Comparison of ENCODE assay signal across 35 cellular contexts in the genomic region with DNA sequence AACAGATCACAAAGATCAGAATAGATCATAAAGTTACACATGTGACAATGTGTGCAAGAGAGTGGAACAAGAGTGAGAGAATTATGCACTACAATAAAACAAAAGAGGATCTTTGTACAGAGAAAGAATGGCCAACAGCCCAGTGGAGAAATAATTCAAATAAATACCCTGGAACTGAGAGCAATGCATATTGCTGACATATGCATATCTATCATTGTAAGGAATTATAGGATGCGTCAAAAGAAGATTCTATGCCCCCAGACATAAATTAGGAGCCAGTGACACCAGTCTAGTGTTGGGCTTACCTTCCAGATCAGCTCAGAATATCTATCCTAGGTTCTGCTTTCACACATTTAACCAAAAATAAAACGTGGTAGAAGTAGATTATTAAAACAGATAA.
"Had no signal": no experiment of that assay in that cellular context is flagged by ENCODE, and none has a peak within 500 bp of the region (broad histone marks: within the 10 kb centered on the region; RNA-seq: fewer than 3 reads in every experiment).

No MANE protein-coding gene starts in this region.

- DNase-seq: MG63, MM.1S, MV-4-11, NCI-H1048, NCI-H1092, NCI-H1092 treated with DMSO at 0.1 percent for 48 hours, NCI-H1105, NCI-H1105 treated with DMSO at 0.1 percent for 48 hours, NCI-H1417, NCI-H1417 treated with DMSO at 0.1 percent for 48 hours, NCI-H1436, NCI-H1436 treated with DMSO at 0.1 percent for 48 hours, NCI-H146, NCI-H1694, NCI-H1694 treated with DMSO at 0.1 percent for 48 hours, NCI-H187, NCI-H187 treated with DMSO at 0.1 percent for 48 hours, NCI-H1930, NCI-H2029, NCI-H2029 treated with DMSO at 0.1 percent for 48 hours, NCI-H2081, NCI-H2081 treated with DMSO at 0.1 percent for 48 hours, NCI-H2107, NCI-H2171, NCI-H2171 treated with DMSO at 0.1 percent for 48 hours, NCI-H2227 treated with DMSO at 0.1 percent for 48 hours, NCI-H226, NCI-H345, NCI-H446, NCI-H446 treated with DMSO at 0.1 percent for 48 hours, NCI-H510A, NCI-H510A treated with DMSO at 0.1 percent for 48 hours, NCI-H524, NCI-H524 treated with DMSO at 0.1 percent for 48 hours, NCI-H526 had no signal

- H3K9me3 ChIP-seq: MG63 had no signal

- H3K36me3 ChIP-seq: MG63 had no signal

- H3K27me3 ChIP-seq: MG63 had no signal

- H3K4me3 ChIP-seq: MG63 had no signal
